In genomic region chr17:42001729-42002128, GRCh38 we compare ENCODE assay signal across 19 cellular contexts.
"Had no signal": no experiment of that assay in that cellular context is flagged by ENCODE, and none has a peak within 500 bp of the region (broad histone marks: within the 10 kb centered on the region; RNA-seq: fewer than 3 reads in every experiment).

No MANE protein-coding gene starts in this region.

- DNase-seq: activated CD4-positive, alpha-beta T cell treated with anti-CD3 and anti-CD28 coated beads for 4 hours; activated CD8-positive, alpha-beta memory T cell treated with anti-CD3 and anti-CD28 coated beads, Interleukin-2, amount 50 U/mL, for 4 hours; activated CD8-positive, alpha-beta T cell treated with anti-CD3 and anti-CD28 coated beads, Interleukin-2, amount 10 ng/mL, durations not matched to agents 7 days and 5 days; activated gamma-delta T cell; activated T-cell treated with anti-CD3 and anti-CD28 coated beads, Interleukin-2, amount 50 U/mL, for 72 hours; effector CD4-positive, alpha-beta T cell; left lung; mammary epithelial cell; pancreas; sigmoid colon; spleen; stomach; T-helper 2 cell; tibial artery; uterus had no signal

- H3K27ac ChIP-seq: coronary artery, esophagus muscularis mucosa, pancreas, sigmoid colon, tibial artery, uterus had no signal

- H3K4me3 Mint-ChIP-seq: activated CD8-positive, alpha-beta T cell treated with anti-CD3 and anti-CD28 coated beads, Interleukin-2, amount 10 ng/mL, durations not matched to agents 7 days and 5 days; activated T-cell treated with anti-CD3 and anti-CD28 coated beads, Interleukin-2, amount 50 U/mL, for 72 hours; neural crest cell had no signal

- H3K36me3 ChIP-seq: uterus had no signal

- H3K4me1 ChIP-seq: uterus had no signal

- H3K27ac Mint-ChIP-seq: activated CD8-positive, alpha-beta T cell treated with anti-CD3 and anti-CD28 coated beads, Interleukin-2, amount 10 ng/mL, durations not matched to agents 7 days and 5 days had no signal

- H3K27me3 ChIP-seq: esophagus muscularis mucosa, left lung, pancreas, sigmoid colon, spleen, stomach, tibial artery, uterus had no signal

- H3K9me3 ChIP-seq: esophagus muscularis mucosa, left lung, pancreas, sigmoid colon, spleen, stomach, tibial artery, uterus had no signal

- H3K9me3 Mint-ChIP-seq: activated naive CD4-positive, alpha-beta T cell treated with anti-CD3 and anti-CD28 coated beads, Interleukin-2, amount 50 U/mL, for 72 hours; activated T-cell treated with anti-CD3 and anti-CD28 coated beads, Interleukin-2, amount 50 U/mL, for 72 hours; neural crest cell had no signal

- ATAC-seq: activated CD8-positive, alpha-beta T cell treated with anti-CD3 and anti-CD28 coated beads, Interleukin-2, amount 10 ng/mL, durations not matched to agents 7 days and 5 days; activated naive CD4-positive, alpha-beta T cell treated with anti-CD3 and anti-CD28 coated beads, Interleukin-2, amount 50 U/mL, for 72 hours; activated T-cell treated with anti-CD3 and anti-CD28 coated beads, Interleukin-2, amount 50 U/mL, for 72 hours; left lung; pancreas had no signal

- H3K4me3 ChIP-seq: coronary artery, esophagus muscularis mucosa, left lung, pancreas, sigmoid colon, spleen, stomach, tibial artery, uterus had no signal
